In the genomic region with DNA sequence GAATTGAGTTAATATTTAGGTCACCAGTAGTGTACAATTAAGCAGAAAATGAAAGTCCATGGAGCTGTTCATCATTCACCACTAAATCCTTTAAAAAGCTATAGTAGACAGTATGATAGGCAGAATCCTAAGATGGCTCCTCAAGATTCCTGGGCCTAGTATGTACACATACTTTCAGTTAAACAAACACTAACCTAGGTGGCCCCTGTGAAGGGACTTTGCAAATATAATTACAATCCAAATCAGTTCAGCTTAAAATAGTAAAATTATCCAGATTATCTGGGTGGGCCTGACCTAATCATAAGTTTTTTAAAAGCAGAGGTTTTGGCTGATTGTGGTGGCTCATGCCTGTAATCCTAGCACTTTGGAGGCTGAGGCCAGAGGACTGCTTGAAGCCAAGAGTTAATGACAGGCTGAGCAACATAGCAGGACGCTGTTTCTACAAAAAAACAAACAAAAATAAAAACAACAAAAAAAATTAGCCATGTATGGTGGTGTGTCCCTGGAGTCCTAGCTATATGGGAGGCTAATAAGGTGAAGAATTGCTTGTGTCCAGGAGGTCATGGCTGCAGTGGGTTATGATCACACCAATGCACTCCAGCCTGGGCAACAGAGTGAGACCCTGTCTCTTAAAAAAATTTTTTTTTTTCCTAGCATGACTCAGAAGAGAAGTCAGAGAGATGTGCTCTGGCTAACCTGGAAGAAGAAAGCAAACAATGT, we compare ENCODE assay signal across 13 cellular contexts.
"Had no signal": no experiment of that assay in that cellular context is flagged by ENCODE, and none has a peak within 500 bp of the region (broad histone marks: within the 10 kb centered on the region; RNA-seq: fewer than 3 reads in every experiment).

No MANE protein-coding gene starts in this region.

- H3K9me3 Mint-ChIP-seq: activated naive CD4-positive, alpha-beta T cell treated with anti-CD3 and anti-CD28 coated beads, Interleukin-2, amount 50 U/mL, for 24 hours; dendritic cell treated with granulocyte-macrophage colony-stimulating factor and Interleukin-4, amounts not matched to agents 40 ng/mL and 50 ng/mL, for 4 days; endodermal cell; mesothelial cell of epicardium; T-cell; type B pancreatic cell had no signal

- H3K4me3 Mint-ChIP-seq: activated CD8-positive, alpha-beta memory T cell treated with anti-CD3 and anti-CD28 coated beads, Interleukin-2, amount 10 ng/mL, durations not matched to agents 7 days and 5 days; activated naive CD4-positive, alpha-beta T cell treated with anti-CD3 and anti-CD28 coated beads, Interleukin-2, amount 50 U/mL, for 24 hours; dendritic cell treated with granulocyte-macrophage colony-stimulating factor and Interleukin-4, amounts not matched to agents 40 ng/mL and 50 ng/mL, for 4 days; endodermal cell; mesothelial cell of epicardium; T-cell; type B pancreatic cell had no signal

- H3K27ac Mint-ChIP-seq: activated CD8-positive, alpha-beta memory T cell treated with anti-CD3 and anti-CD28 coated beads, Interleukin-2, amount 10 ng/mL, durations not matched to agents 7 days and 5 days; dendritic cell treated with granulocyte-macrophage colony-stimulating factor and Interleukin-4, amounts not matched to agents 40 ng/mL and 50 ng/mL, for 4 days; endodermal cell; T-cell; type B pancreatic cell had no signal

- DNase-seq: activated CD4-positive, alpha-beta T cell treated with anti-CD3 and anti-CD28 coated beads for 4 hours; activated CD8-positive, alpha-beta memory T cell treated with anti-CD3 and anti-CD28 coated beads, Interleukin-2, amount 10 ng/mL, durations not matched to agents 7 days and 5 days; amygdala; brain microvascular endothelial cell; cerebellar nuclear complex; endodermal cell; retina; T-cell; T1000 had no signal

- H3K27me3 Mint-ChIP-seq: activated CD8-positive, alpha-beta memory T cell treated with anti-CD3 and anti-CD28 coated beads, Interleukin-2, amount 10 ng/mL, durations not matched to agents 7 days and 5 days; activated naive CD4-positive, alpha-beta T cell treated with anti-CD3 and anti-CD28 coated beads, Interleukin-2, amount 50 U/mL, for 24 hours; dendritic cell treated with granulocyte-macrophage colony-stimulating factor and Interleukin-4, amounts not matched to agents 40 ng/mL and 50 ng/mL, for 4 days; T-cell; type B pancreatic cell had no signal

- ATAC-seq: activated CD8-positive, alpha-beta memory T cell treated with anti-CD3 and anti-CD28 coated beads, Interleukin-2, amount 10 ng/mL, durations not matched to agents 7 days and 5 days; T-cell had no signal
